ENCODE assay signal across 27 cellular contexts in genomic region chr9:18775969-18776368, GRCh38.
DNase-seq lines count a peak whose midpoint lies in the region; ATAC-seq and TF ChIP-seq lines count a peak whose summit lies in the region.
"Had no signal": no experiment of that assay in that cellular context is flagged by ENCODE, and none has a peak within 500 bp of the region (broad histone marks: within the 10 kb centered on the region; RNA-seq: fewer than 3 reads in every experiment).

No MANE protein-coding gene starts in this region.

- H3K27me3 Mint-ChIP-seq in GM23338 (ENCODE audit: insufficient read depth, low read depth, poor library complexity): no peaks in the 10 kb centered on the region

- WGBS in hepatocyte (ENCODE audit: low lambda C conversion rate, missing lambda C conversion rate): 20% methylated on average over 5 of the region's 5 CpGs
- WGBS in liver: 52% methylated on average over 5 of the region's 5 CpGs
- WGBS in lower leg skin, 2 donors: 80 to 86% methylated on average over 5 of the region's 5 CpGs

- H3K36me3 Mint-ChIP-seq in GM23338 (ENCODE audit: low read depth): peaks cover 5% of the 10 kb centered on the region; the same call in 2 of the 3 replicates
- H3K36me3 Mint-ChIP-seq: CD14-positive monocyte had no signal

- no peak overlapping the region for H3K4me3 Mint-ChIP-seq in GM23338
- H3K4me3 Mint-ChIP-seq: CD14-positive monocyte had no signal

- intact Hi-C loops in lower leg skin (cut with DNase I; ENCODE audit: low total_unique reads): no loop called here

- no peak overlapping the region for H2AFZ ChIP-seq in hepatocyte
- no peak overlapping the region for H2AFZ ChIP-seq in GM23338
- H2AFZ ChIP-seq: PC-9 had no signal

- H3K9ac ChIP-seq in liver (ENCODE audit: low read depth in 1 of 2, low read length in 2 of 2): no peak overlapping the region

- H3K4me1 ChIP-seq in HEK293 (ENCODE audit: control insufficient read depth, insufficient read depth, low read length) (no peaks in the 10 kb centered on the region), hepatocyte (ENCODE audit: insufficient read depth) (peaks cover 5% of the 10 kb centered on the region), liver (ENCODE audit: control insufficient read depth in 4 of 4, insufficient read depth in 4 of 4, low read length in 3 of 4) (no peaks in the 10 kb centered on the region), GM23338 (ENCODE audit: insufficient read depth) (no peaks in the 10 kb centered on the region)
- H3K4me1 ChIP-seq: BE2C, SJCRH30 had no signal

- TF ChIP-seq CTCF in HEK293 (tag by site-specific recombination; IDR thresholded peaks at IDR 0.05) (no peak), hepatocyte (IDR thresholded peaks at IDR 0.05; ENCODE audit: poor library complexity) (no peak), liver (IDR thresholded peaks at IDR 0.05; ENCODE audit: low read depth, low read length, missing input control) (no peak), GM23338 (conservative IDR thresholded peaks at IDR 0.05; ENCODE audit: low read depth in 2 of 2) (no peak), lower leg skin (IDR thresholded peaks at IDR 0.05) (no peak)

- POLR2A ChIA-PET in HEK293 (lab: Yijun Ruan, JAX): no interaction called here

- H3K4me3 ChIP-seq in HEK293 (ENCODE audit: low read depth, low read length) (no peak overlapping the region), hepatocyte (no peak overlapping the region), liver (ENCODE audit: low read depth in 1 of 3, low read length in 3 of 3) (no peak overlapping the region), GM23338 (no peak overlapping the region), lower leg skin (ENCODE audit: low read depth, poor library complexity, severe bottlenecking) (no peak overlapping the region)
- H3K4me3 ChIP-seq: PC-9, SJCRH30 had no signal

- H3K4me1 Mint-ChIP-seq in GM23338: peaks cover 3% of the 10 kb centered on the region; the same call in 1 of the 3 replicates
- H3K4me1 Mint-ChIP-seq: CD14-positive monocyte had no signal

- H4K20me1 ChIP-seq in hepatocyte (ENCODE audit: insufficient read depth, poor library complexity, severe bottlenecking): no peaks in the 10 kb centered on the region
- no peaks in the 10 kb centered on the region for H4K20me1 ChIP-seq in GM23338 (replicated peaks; ENCODE audit: insufficient read depth)

- H3K9me2 ChIP-seq in hepatocyte (replicated peaks; ENCODE audit: insufficient read depth) (no peaks in the 10 kb centered on the region), GM23338 (ENCODE audit: insufficient read depth) (no peaks in the 10 kb centered on the region)

- no peak overlapping the region for H3K27ac ChIP-seq in HEK293 (ENCODE audit: extremely low read depth, low read depth, low read length)
- no peak overlapping the region for H3K27ac ChIP-seq in hepatocyte
- H3K27ac ChIP-seq in liver (ENCODE audit: low read depth in 1 of 2, low read length in 2 of 2): no peak overlapping the region
- no peak overlapping the region for H3K27ac ChIP-seq in GM23338 (ENCODE audit: low read depth)
- H3K27ac ChIP-seq: 22Rv1, HL-60, PC-9, SJCRH30 had no signal

- TF ChIP-seq POLR2A in lower leg skin (IDR thresholded peaks at IDR 0.05): no peak

- CTCF ChIA-PET in HEK293 (lab: Yijun Ruan, JAX): no interaction called here

- no peaks in the 10 kb centered on the region for H3K36me3 ChIP-seq in HEK293 (ENCODE audit: control insufficient read depth in 2 of 2, insufficient read depth in 1 of 2, low read length in 2 of 2)
- H3K36me3 ChIP-seq in hepatocyte (replicated peaks; ENCODE audit: insufficient read depth, low read depth): no peaks in the 10 kb centered on the region
- no peaks in the 10 kb centered on the region for H3K36me3 ChIP-seq in liver (ENCODE audit: control insufficient read depth in 4 of 4, insufficient read depth in 3 of 4, low read depth in 1 of 4, low read length in 3 of 4)
- no peaks in the 10 kb centered on the region for H3K36me3 ChIP-seq in GM23338 (ENCODE audit: insufficient read depth)
- H3K36me3 ChIP-seq: BE2C, SJCRH30 had no signal

- H3F3A ChIP-seq in GM23338 (replicated peaks; ENCODE audit: low read depth): no peaks in the 10 kb centered on the region

- peaks cover 3% of the 10 kb centered on the region; the same call in 2 of the 3 replicates for H3K9me3 Mint-ChIP-seq in GM23338

- no peak for ATAC-seq in GM21786 (IDR thresholded peaks at IDR 0.05; ENCODE audit: unreplicated experiment)
- ATAC-seq in GM23338: no peak
- ATAC-seq: HCT116, Right ventricle myocardium inferior had no signal

- DNase-seq in hepatocyte (ENCODE audit: low spot score): no peak
- DNase-seq in retina: peak; percentile 32
- no peak for DNase-seq in amygdala (lab: John Stamatoyannopoulos, UW)
- no peak for DNase-seq in GM23338 (ENCODE audit: low spot score)
- DNase-seq in lower leg skin (ENCODE audit: low spot score in 2 of 2): no peak
- DNase-seq: BE2C, Calu3, DMS79 treated with DMSO at 0.1 percent for 48 hours, GF-D8, Karpas-422, NCI-H1092, NCI-H1417 treated with DMSO at 0.1 percent for 48 hours, NCI-H1694 treated with DMSO at 0.1 percent for 48 hours, NCI-H2081 treated with DMSO at 0.1 percent for 48 hours, NCI-H2171, NCI-H226, NCI-H510A, PC-9, SJCRH30 had no signal

- H3K27me3 ChIP-seq in hepatocyte (no peaks in the 10 kb centered on the region), liver (ENCODE audit: control insufficient read depth in 4 of 4, insufficient read depth in 4 of 4, low read length in 3 of 4) (no peaks in the 10 kb centered on the region), GM23338 (ENCODE audit: insufficient read depth) (no peaks in the 10 kb centered on the region)
- H3K27me3 ChIP-seq: SJCRH30 had no signal

- H3K27ac Mint-ChIP-seq in GM23338: no peak overlapping the region

- H3K4me2 ChIP-seq in hepatocyte (peak overlapping the region; percentile 18), GM23338 (no peak overlapping the region)
- H3K4me2 ChIP-seq: PC-9 had no signal

- TF ChIP-seq RAD21 in liver (IDR thresholded peaks at IDR 0.05): no peak

- H3K79me2 ChIP-seq in hepatocyte (no peaks in the 10 kb centered on the region), GM23338 (replicated peaks; ENCODE audit: insufficient read depth) (no peaks in the 10 kb centered on the region)

- H3K9me3 ChIP-seq in HEK293 (ENCODE audit: control insufficient read depth, insufficient read depth, low read depth, low read length) (no peaks in the 10 kb centered on the region), hepatocyte (ENCODE audit: low read depth) (no peaks in the 10 kb centered on the region), liver (ENCODE audit: control insufficient read depth in 4 of 4, low read length in 3 of 4) (no peaks in the 10 kb centered on the region)
- H3K9me3 ChIP-seq: BE2C, SJCRH30 had no signal

TF ChIP-seq in HEK293, 187 proteins besides CTCF, POLR2A, EP300 and RAD21:
- TF ChIP-seq WT1 (tag by site-specific recombination; IDR thresholded peaks at IDR 0.05) (no peak), GLIS1 (tag by site-specific recombination; IDR thresholded peaks at IDR 0.05) (peak; percentile 60), ZIC2 (tag by site-specific recombination; IDR thresholded peaks at IDR 0.05) (peak; percentile 45; the same call in 1 of the 2 replicates), ZNF2 (tag by site-specific recombination; IDR thresholded peaks at IDR 0.05) (no peak), ZNF792 (tag by site-specific recombination; IDR thresholded peaks at IDR 0.05) (no peak)

TF ChIP-seq in liver, 16 proteins besides CTCF, POLR2A, EP300 and RAD21:
- TF ChIP-seq SP1 (IDR thresholded peaks at IDR 0.05) (peak; percentile 43), HNF4A (conservative IDR thresholded peaks at IDR 0.05) (peak in 1 of 2 donors; percentile 42), EGR1 (IDR thresholded peaks at IDR 0.05; ENCODE audit: low read depth in 2 of 2) (no peak)

TF ChIP-seq in GM23338, 12 proteins besides CTCF, POLR2A, EP300 and RAD21:
- TF ChIP-seq EZH2phosphoT487 (IDR thresholded peaks at IDR 0.05; ENCODE audit: unreplicated experiment) (no peak), ZNF114 (CRISPR knock-in tag; IDR thresholded peaks at IDR 0.05) (no peak), REST (IDR thresholded peaks at IDR 0.05; ENCODE audit: unreplicated experiment) (no peak)
